ENCODE assay signal across 26 cellular contexts in genomic region chr12:43293396-43293795, GRCh38.
"Had no signal": no experiment of that assay in that cellular context is flagged by ENCODE, and none has a peak within 500 bp of the region (broad histone marks: within the 10 kb centered on the region; RNA-seq: fewer than 3 reads in every experiment).

No MANE protein-coding gene starts in this region.

- H3K4me2 ChIP-seq: hepatocyte, neural progenitor cell had no signal

- H3K27me3 Mint-ChIP-seq: activated naive CD8-positive, alpha-beta T cell; activated T-helper 17 cell treated with anti-CD3 and anti-CD28 coated beads, Interleukin-2, amount 50 U/mL, for 72 hours; naive thymus-derived CD4-positive, alpha-beta T cell; stimulated activated naive CD8-positive, alpha-beta T cell treated with anti-CD3 and anti-CD28 coated beads, Interleukin-15, Interleukin-2, amounts not matched to agents 100 ng/mL and 50 ng/mL, for 24 hours; T-cell had no signal

- H3K9me3 ChIP-seq: adrenal gland, ascending aorta, sigmoid colon, thyroid gland, upper lobe of right lung had no signal

- H3K79me2 ChIP-seq: hepatocyte had no signal

- H2AFZ ChIP-seq: hepatocyte, neural progenitor cell had no signal

- DNase-seq: activated CD4-positive, alpha-beta T cell treated with anti-CD3 and anti-CD28 coated beads, Interleukin-2, amount 50 U/mL, for 1 hour; activated CD4-positive, CD25-positive, alpha-beta regulatory T cell treated with anti-CD3 and anti-CD28 coated beads, Interleukin-2, amount 50 U/mL, for 72 hours; activated T-cell treated with anti-CD3 and anti-CD28 coated beads, Interleukin-2, amount 50 U/mL, for 1 hour; adrenal gland; cerebellar nuclear complex; effector CD8-positive, alpha-beta T cell; glutamatergic neuron; immature natural killer cell; naive thymus-derived CD4-positive, alpha-beta T cell; retina; sigmoid colon; substantia nigra; T-cell; thyroid gland; upper lobe of right lung; WERI-Rb-1 had no signal

- H3K27ac ChIP-seq: adrenal gland, ascending aorta, hepatocyte, neural progenitor cell, sigmoid colon, thyroid gland, upper lobe of right lung, WERI-Rb-1 had no signal

- H3K27me3 ChIP-seq: adrenal gland, ascending aorta, hepatocyte, neural progenitor cell, sigmoid colon, thyroid gland, upper lobe of right lung had no signal

- H3K9ac ChIP-seq: neural progenitor cell had no signal

- H3K4me1 ChIP-seq: adrenal gland, ascending aorta, thyroid gland had no signal

- H3K36me3 ChIP-seq: adrenal gland, ascending aorta, neural progenitor cell, sigmoid colon, thyroid gland, upper lobe of right lung, WERI-Rb-1 had no signal

- H3K36me3 Mint-ChIP-seq: activated naive CD8-positive, alpha-beta T cell; immature natural killer cell; memory B cell; naive thymus-derived CD4-positive, alpha-beta T cell; neural progenitor cell; T-cell had no signal

- H3K27ac Mint-ChIP-seq: activated naive CD8-positive, alpha-beta T cell; activated T-helper 17 cell treated with anti-CD3 and anti-CD28 coated beads, Interleukin-2, amount 50 U/mL, for 72 hours; immature natural killer cell; memory B cell; naive thymus-derived CD4-positive, alpha-beta T cell; neural progenitor cell; stimulated activated naive CD8-positive, alpha-beta T cell treated with anti-CD3 and anti-CD28 coated beads, Interleukin-15, Interleukin-2, amounts not matched to agents 100 ng/mL and 50 ng/mL, for 24 hours; T-cell; T-helper 2 cell treated with Interferon-gamma antibody and Interleukin-4, amounts not matched to agents 5 μg/mL and 100 μg/mL, for 36 hours had no signal

- H3K4me1 Mint-ChIP-seq: activated T-helper 17 cell treated with anti-CD3 and anti-CD28 coated beads, Interleukin-2, amount 50 U/mL, for 72 hours; immature natural killer cell; memory B cell; naive thymus-derived CD4-positive, alpha-beta T cell; T-cell had no signal

- H3K4me3 Mint-ChIP-seq: activated naive CD8-positive, alpha-beta T cell; activated T-helper 17 cell treated with anti-CD3 and anti-CD28 coated beads, Interleukin-2, amount 50 U/mL, for 72 hours; immature natural killer cell; memory B cell; naive thymus-derived CD4-positive, alpha-beta T cell; neural progenitor cell; stimulated activated naive CD8-positive, alpha-beta T cell treated with anti-CD3 and anti-CD28 coated beads, Interleukin-15, Interleukin-2, amounts not matched to agents 100 ng/mL and 50 ng/mL, for 24 hours; T-cell; T-helper 2 cell treated with Interferon-gamma antibody and Interleukin-4, amounts not matched to agents 5 μg/mL and 100 μg/mL, for 36 hours had no signal

- H3K4me3 ChIP-seq: adrenal gland, ascending aorta, hepatocyte, neural progenitor cell, sigmoid colon, thyroid gland, upper lobe of right lung had no signal

- H3K9me3 Mint-ChIP-seq: activated T-helper 17 cell treated with anti-CD3 and anti-CD28 coated beads, Interleukin-2, amount 50 U/mL, for 72 hours; stimulated activated naive CD8-positive, alpha-beta T cell treated with anti-CD3 and anti-CD28 coated beads, Interleukin-15, Interleukin-2, amounts not matched to agents 100 ng/mL and 50 ng/mL, for 24 hours; T-helper 2 cell treated with Interferon-gamma antibody and Interleukin-4, amounts not matched to agents 5 μg/mL and 100 μg/mL, for 36 hours had no signal

- ATAC-seq: activated T-helper 17 cell treated with anti-CD3 and anti-CD28 coated beads, Interleukin-2, amount 50 U/mL, for 72 hours; esophagus mucosa; naive thymus-derived CD4-positive, alpha-beta T cell; SK-N-SH treated with all-trans-retinoic acid at 6 μM for 48 hours; T-cell; upper lobe of right lung had no signal
